ENCODE assay signal across 34 cellular contexts in the genomic region with DNA sequence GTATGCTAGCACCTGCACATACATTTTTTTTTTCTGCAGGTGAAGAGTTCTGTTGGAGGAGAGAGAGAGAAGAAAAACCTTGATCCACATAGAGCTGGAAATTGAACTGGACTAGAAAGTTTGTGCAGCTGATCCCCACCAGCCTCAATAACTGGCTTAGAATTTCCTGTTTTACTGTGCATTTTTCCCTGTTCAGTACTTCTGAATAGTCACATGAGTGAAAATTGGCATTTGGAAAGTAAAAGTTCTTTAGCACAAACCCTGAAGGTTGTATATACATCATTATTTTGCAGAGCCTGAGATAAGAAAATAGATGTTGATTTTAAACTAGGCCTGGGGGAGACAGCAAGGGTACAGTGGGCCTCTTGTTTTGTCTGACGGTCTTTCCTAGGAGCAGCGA. TPM values are rescaled to one million over a fixed set of nuclear protein-coding genes. Genes with fewer than 3 reads are reported as not detected.
"Had no signal": no experiment of that assay in that cellular context is flagged by ENCODE, and none has a peak within 500 bp of the region (broad histone marks: within the 10 kb centered on the region; RNA-seq: fewer than 3 reads in every experiment).

No MANE protein-coding gene starts in this region.

- H3K27ac ChIP-seq: stomach, suprapubic skin, testis, thoracic aorta, thyroid gland, tibial artery, tibial nerve, transverse colon, upper lobe of left lung, upper lobe of right lung, uterus, vagina had no signal

- H3K9me3 ChIP-seq: stomach, suprapubic skin, testis, thoracic aorta, thyroid gland, tibial artery, tibial nerve, transverse colon, upper lobe of left lung, upper lobe of right lung, vagina had no signal

- H3K27me3 ChIP-seq: testis, thyroid gland, tibial artery, tibial nerve, transverse colon, upper lobe of left lung, upper lobe of right lung, uterus, vagina had no signal

- H3K36me3 ChIP-seq: thyroid gland, uterus, vagina had no signal

- H3K9me3 Mint-ChIP-seq: stimulated activated memory B cell treated with anti-CD40 and anti-IgM and Interleukin-4, amounts not matched to agents 10 μg/mL and 1 μg/mL and 100 μg/mL, for 72 hours; stimulated activated naive B cell treated with anti-CD40 and anti-IgM and Interleukin-4, amounts not matched to agents 10 μg/mL and 1 μg/mL and 100 μg/mL, for 72 hours; stimulated activated naive CD8-positive, alpha-beta T cell treated with anti-CD3 and anti-CD28 coated beads, Interleukin-15, Interleukin-2, amounts not matched to agents 100 ng/mL and 50 ng/mL, for 24 hours; type B pancreatic cell had no signal

- H3K4me1 ChIP-seq: stomach, suprapubic skin, testis, thyroid gland, tibial artery, tibial nerve, transverse colon, upper lobe of left lung, upper lobe of right lung, uterus, vagina had no signal

- H3K4me3 Mint-ChIP-seq: stimulated activated effector memory CD8-positive, alpha-beta T cell treated with anti-CD3 and anti-CD28 coated beads, Interleukin-12 subunit alpha, Interleukin-12 subunit beta, amount 100 ng/mL, for 72 hours; stimulated activated memory B cell treated with anti-CD40 and anti-IgM and Interleukin-4, amounts not matched to agents 10 μg/mL and 1 μg/mL and 100 μg/mL, for 72 hours; stimulated activated naive B cell treated with anti-CD40 and anti-IgM and Interleukin-4, amounts not matched to agents 10 μg/mL and 1 μg/mL and 100 μg/mL, for 72 hours; stimulated activated naive CD8-positive, alpha-beta T cell treated with anti-CD3 and anti-CD28 coated beads, Interleukin-15, amount 100 ng/mL, for 72 hours; stimulated activated naive CD8-positive, alpha-beta T cell treated with anti-CD3 and anti-CD28 coated beads, Interleukin-15, Interleukin-2, amounts not matched to agents 100 ng/mL and 50 ng/mL, for 24 hours; type B pancreatic cell had no signal

- FAIRE-seq: urothelium cell line had no signal

- H3K4me3 ChIP-seq: stomach, suprapubic skin, testis, thoracic aorta, thyroid gland, tibial artery, tibial nerve, transverse colon, upper lobe of left lung, upper lobe of right lung, uterus, vagina had no signal

- ATAC-seq: stimulated activated effector memory CD8-positive, alpha-beta T cell treated with anti-CD3 and anti-CD28 coated beads, Interleukin-12 subunit alpha, Interleukin-12 subunit beta, amount 100 ng/mL, for 72 hours; stimulated activated memory B cell treated with anti-CD40 and anti-IgM and Interleukin-4, amounts not matched to agents 10 μg/mL and 1 μg/mL and 100 μg/mL, for 72 hours; stimulated activated naive B cell treated with anti-CD40 and anti-IgM and Interleukin-4, amounts not matched to agents 10 μg/mL and 1 μg/mL and 100 μg/mL, for 72 hours; stimulated activated naive CD8-positive, alpha-beta T cell treated with anti-CD3 and anti-CD28 coated beads, Interleukin-15, amount 100 ng/mL, for 72 hours; stimulated activated naive CD8-positive, alpha-beta T cell treated with anti-CD3 and anti-CD28 coated beads, Interleukin-15, Interleukin-2, amounts not matched to agents 100 U/mL and 50 U/mL, for 24 hours; upper lobe of right lung had no signal

- H3K4me1 Mint-ChIP-seq: stimulated activated effector memory CD8-positive, alpha-beta T cell treated with anti-CD3 and anti-CD28 coated beads, Interleukin-12 subunit alpha, Interleukin-12 subunit beta, amount 100 ng/mL, for 72 hours; stimulated activated memory B cell treated with anti-CD40 and anti-IgM and Interleukin-4, amounts not matched to agents 10 μg/mL and 1 μg/mL and 100 μg/mL, for 72 hours; stimulated activated naive B cell treated with anti-CD40 and anti-IgM and Interleukin-4, amounts not matched to agents 10 μg/mL and 1 μg/mL and 100 μg/mL, for 72 hours; stimulated activated naive CD8-positive, alpha-beta T cell treated with anti-CD3 and anti-CD28 coated beads, Interleukin-15, amount 100 ng/mL, for 72 hours had no signal

- H3K27ac Mint-ChIP-seq: stimulated activated effector memory CD8-positive, alpha-beta T cell treated with anti-CD3 and anti-CD28 coated beads, Interleukin-12 subunit alpha, Interleukin-12 subunit beta, amount 100 ng/mL, for 72 hours; stimulated activated memory B cell treated with anti-CD40 and anti-IgM and Interleukin-4, amounts not matched to agents 10 μg/mL and 1 μg/mL and 100 μg/mL, for 72 hours; stimulated activated naive B cell treated with anti-CD40 and anti-IgM and Interleukin-4, amounts not matched to agents 10 μg/mL and 1 μg/mL and 100 μg/mL, for 72 hours; stimulated activated naive CD8-positive, alpha-beta T cell treated with anti-CD3 and anti-CD28 coated beads, Interleukin-15, amount 100 ng/mL, for 72 hours; stimulated activated naive CD8-positive, alpha-beta T cell treated with anti-CD3 and anti-CD28 coated beads, Interleukin-15, Interleukin-2, amounts not matched to agents 100 ng/mL and 50 ng/mL, for 24 hours; type B pancreatic cell had no signal

- H3K27me3 Mint-ChIP-seq: stimulated activated naive B cell treated with anti-CD40 and anti-IgM and Interleukin-4, amounts not matched to agents 10 μg/mL and 1 μg/mL and 100 μg/mL, for 72 hours; stimulated activated naive CD8-positive, alpha-beta T cell treated with anti-CD3 and anti-CD28 coated beads, Interleukin-15, amount 100 ng/mL, for 72 hours; type B pancreatic cell had no signal

- DNase-seq: stimulated activated CD4-positive, alpha-beta T cell treated with anti-CD3 and anti-CD28 coated beads, Interleukin-2, amount 100 ng/mL, for 48 hours; stimulated activated CD4-positive, alpha-beta T cell treated with anti-CD3 and anti-CD28 coated beads, Interleukin-4, amount 100 ng/mL, for 1 hour; stimulated activated CD4-positive, alpha-beta T cell treated with anti-CD3 and anti-CD28 coated beads, Interleukin-4, amount 100 ng/mL, for 24 hours; stimulated activated CD4-positive, alpha-beta T cell treated with anti-CD3 and anti-CD28 coated beads, Interleukin-4, amount 100 ng/mL, for 4 hours; stimulated activated CD8-positive, alpha-beta memory T cell treated with anti-CD3 and anti-CD28 coated beads, Interleukin-4, amount 100 ng/mL, for 48 hours; stimulated activated naive B cell treated with anti-CD40 and anti-IgM and Interleukin-4, amounts not matched to agents 10 μg/mL and 1 μg/mL and 100 μg/mL, for 72 hours; stimulated activated naive CD4-positive, alpha-beta T cell; stimulated activated naive CD4-positive, alpha-beta T cell treated with Interleukin-2 at 50 U/mL for 16 hours; stimulated activated naive CD8-positive, alpha-beta T cell treated with anti-CD3 and anti-CD28 coated beads, Interleukin-15, amount 100 ng/mL, for 72 hours; stimulated activated naive CD8-positive, alpha-beta T cell treated with anti-CD3 and anti-CD28 coated beads, Interleukin-15, Interleukin-2, amounts not matched to agents 100 U/mL and 50 U/mL, for 24 hours; stomach; substantia nigra; testis; thyroid gland; tibial artery; transverse colon; trophoblast cell; upper lobe of left lung; upper lobe of right lung; uterus had no signal

RNA-seq across cellular contexts. Expression of gene GHSR, which starts 42.3 kb away (rescaled TPM):
- total RNA-seq: subcutaneous adipose tissue, suprapubic skin, temporal lobe, thoracic aorta, thyroid gland, tibial nerve, transverse colon, upper lobe of left lung, upper lobe of right lung, ureter, urinary bladder, uterus, vagina had no signal
- polyA plus RNA-seq: stomach, thymus, urinary bladder had no signal
